15 cellular contexts compared by ENCODE assay signal in genomic region chr14:89012272-89013097, GRCh38.
A peak's percentile ranks its signal among the peaks of the same experiment; 100 is the strongest.
DNase-seq lines count a peak whose midpoint lies in the region; ATAC-seq, FAIRE-seq and TF ChIP-seq lines count a peak whose summit lies in the region.
"Had no signal": no experiment of that assay in that cellular context is flagged by ENCODE, and none has a peak within 500 bp of the region (broad histone marks: within the 10 kb centered on the region; RNA-seq: fewer than 3 reads in every experiment).

No MANE protein-coding gene starts in this region.

- POLR2A ChIA-PET in A549 (lab: Yijun Ruan, JAX): no interaction called here
- POLR2A ChIA-PET in PC-9 (lab: Charles Lee; ENCODE audit: unreplicated experiment): no interaction called here

- TF ChIP-seq EP300 in A549 (IDR thresholded peaks at IDR 0.05): no peak

- no peaks in the 10 kb centered on the region for H3K36me3 ChIP-seq in PC-9 (ENCODE audit: low read depth)
- no peaks in the 10 kb centered on the region for H3K36me3 ChIP-seq in esophagus squamous epithelium
- H3K36me3 ChIP-seq in mucosa of stomach (ENCODE audit: control insufficient read depth, insufficient read depth, low read length): no peaks in the 10 kb centered on the region
- H3K36me3 ChIP-seq in aorta (ENCODE audit: control insufficient read depth in 1 of 2, insufficient read depth in 2 of 2, low read length in 1 of 2): no peaks in the 10 kb centered on the region

- WGBS in A549 (ENCODE audit: missing lambda C conversion rate): 36% methylated on average over 14 of the region's 14 CpGs
- 51 to 60% methylated on average over 13 to 14 of the region's 14 CpGs for WGBS in esophagus squamous epithelium, 2 donors
- WGBS in aorta, 2 donors: 79 to 84% methylated on average over 14 of the region's 14 CpGs

- peaks cover 9% of the 10 kb centered on the region for H3K4me1 ChIP-seq in A549
- H3K4me1 ChIP-seq in PC-9 (replicated peaks; ENCODE audit: insufficient read depth): no peaks in the 10 kb centered on the region
- H3K4me1 ChIP-seq in esophagus squamous epithelium: no peaks in the 10 kb centered on the region
- no peaks in the 10 kb centered on the region for H3K4me1 ChIP-seq in mucosa of stomach (ENCODE audit: control insufficient read depth, insufficient read depth, low read length)
- H3K4me1 ChIP-seq in aorta (ENCODE audit: control insufficient read depth in 1 of 2, insufficient read depth in 2 of 2, low read length in 2 of 2): no peaks in the 10 kb centered on the region

- intact Hi-C loops in PC-9 (cut with micrococcal nuclease; ENCODE audit: unreplicated experiment): no loop called here
- intact Hi-C loops in esophagus squamous epithelium (cut with DNase I): no loop called here
- intact Hi-C loops in sciatic nerve (cut with DNase I): no loop called here
- intact Hi-C loops in aorta (cut with DNase I): no loop called here

- H4K20me1 ChIP-seq in PC-9 (ENCODE audit: insufficient read depth): no peaks in the 10 kb centered on the region

- BruUV-seq in PC-9 (replicated peaks; lab: Mats Ljungman, UMichigan): no TSS peak

- CTCF ChIA-PET in A549 (lab: Yijun Ruan, JAX): interaction anchor here (0.7 to 4.2 kb wide), 13 partner anchors 9 to 345 kb away, joined by 3 to 24 read pairs (median 4); no protein-coding TSS in a partner anchor
- CTCF ChIA-PET in PC-9 (lab: Charles Lee): no interaction called here

- DNase-seq in A549 (ENCODE audit: low read depth in 1 of 2, low spot score in 1 of 2) (peak in 1 of 2 experiments; percentile 23), PC-9 (no peak), esophagus squamous epithelium (lab: John Stamatoyannopoulos, UW) (no peak), sciatic nerve (ENCODE audit: low spot score) (no peak), aorta (no peak)
- DNase-seq: activated CD4-positive, alpha-beta T cell treated with anti-CD3 and anti-CD28 coated beads for 1 hour; activated effector memory CD4-positive, alpha-beta T cell treated with anti-CD3 and anti-CD28 coated beads, Interleukin-2, amount 50 U/mL, for 16 hours; left ventricle myocardium superior; SIG-M5 had no signal

- no peak for FAIRE-seq in A549 (lab: Jason Lieb, UNC)
- FAIRE-seq: A204.1, endometrium, urothelium cell line had no signal

- ATAC-seq in A549 (peak; percentile 57 to 69; a peak in 4 of 6 replicates), sciatic nerve (no peak), HG03039 (IDR thresholded peaks at IDR 0.05; ENCODE audit: unreplicated experiment) (no peak), aorta (ENCODE audit: low FRiP score) (no peak), HG02885 (IDR thresholded peaks at IDR 0.05; ENCODE audit: poor library complexity, unreplicated experiment) (no peak)
- ATAC-seq: left ventricle myocardium superior had no signal

- H3K27ac ChIP-seq in A549 (peak overlapping the region; percentile 49 to 71), PC-9 (no peak overlapping the region), esophagus squamous epithelium (no peak overlapping the region), aorta (ENCODE audit: low read depth in 1 of 2, low read length in 2 of 2) (no peak overlapping the region)

- H2AFZ ChIP-seq in PC-9: peak overlapping the region; percentile 54; the same call in 1 of the 2 replicates

- TF ChIP-seq RAD21 in A549 (conservative IDR thresholded peaks at IDR 0.05 in 1 of 2, IDR thresholded peaks at IDR 0.05 in 1 of 2): no peak

- no peak overlapping the region for H3K9ac ChIP-seq in mucosa of stomach (ENCODE audit: low read length)

- no peaks in the 10 kb centered on the region for H3K9me2 ChIP-seq in PC-9 (ENCODE audit: insufficient read depth)

- TF ChIP-seq CTCF in A549 (IDR thresholded peaks at IDR 0.05) (no peak), PC-9 (conservative IDR thresholded peaks at IDR 0.05) (no peak), esophagus squamous epithelium (IDR thresholded peaks at IDR 0.05) (no peak)

- H3F3A ChIP-seq in PC-9 (ENCODE audit: insufficient read depth, low read depth): no peaks in the 10 kb centered on the region

- H3K9me3 ChIP-seq in A549 (no peaks in the 10 kb centered on the region), PC-9 (ENCODE audit: insufficient read depth, low read depth) (no peaks in the 10 kb centered on the region), esophagus squamous epithelium (no peaks in the 10 kb centered on the region), mucosa of stomach (ENCODE audit: control insufficient read depth, low read length) (no peaks in the 10 kb centered on the region), aorta (ENCODE audit: control insufficient read depth, low read length) (no peaks in the 10 kb centered on the region)

- H3K4me3 ChIP-seq in A549 (peak overlapping the region; percentile 31), PC-9 (peak overlapping the region; percentile 44; the same call in 1 of the 2 replicates), esophagus squamous epithelium (peak overlapping the region in 3 of 4 donors; percentile 3 to 9 (median 8)), mucosa of stomach (ENCODE audit: low read length) (peak overlapping the region; percentile 6), aorta (ENCODE audit: low read length in 2 of 2) (no peak overlapping the region)

- H3K27me3 ChIP-seq in PC-9 (ENCODE audit: insufficient read depth, low read depth) (no peaks in the 10 kb centered on the region), esophagus squamous epithelium (peaks cover 0 to 19% (median 0%) of the 10 kb centered on the region in 4 donors), mucosa of stomach (ENCODE audit: control insufficient read depth, insufficient read depth, low read length) (no peaks in the 10 kb centered on the region), aorta (ENCODE audit: control insufficient read depth in 1 of 2, insufficient read depth in 2 of 2, low read length in 1 of 2) (no peaks in the 10 kb centered on the region)

- peak overlapping the region; percentile 68 for H3K4me2 ChIP-seq in A549
- peak overlapping the region; percentile 67 for H3K4me2 ChIP-seq in PC-9

- no peak for TF ChIP-seq POLR2A in A549 (IDR thresholded peaks at IDR 0.05; ENCODE audit: low read length)
- TF ChIP-seq POLR2A in esophagus squamous epithelium (IDR thresholded peaks at IDR 0.05): no peak

- H3K79me2 ChIP-seq in PC-9 (ENCODE audit: low read depth): no peaks in the 10 kb centered on the region

TF ChIP-seq in A549, 52 proteins besides CTCF, POLR2A, EP300 and RAD21:
- TF ChIP-seq RARB (CRISPR knock-in tag; IDR thresholded peaks at IDR 0.05): no peak
TF ChIP-seq in A549: peak in this region for 0.

Comparison
In these comparisons a context has a peak if more than half of its experiments do, and no peak if none do; other contexts are left out.
1. ATAC-seq: peak in A549 (2 of 2); none in sciatic nerve (single experiment), HG03039 (single experiment), aorta (single experiment) and HG02885 (single experiment).
2. H3K27ac ChIP-seq: peak in A549 (2 of 2); none in PC-9 (single experiment), esophagus squamous epithelium (0 of 4) and aorta (0 of 2).
3. H3K4me3 ChIP-seq: peak in A549 (single experiment), PC-9 (single experiment), esophagus squamous epithelium (3 of 4) and mucosa of stomach (single experiment); none in aorta (0 of 2).